In genomic region chr2:107466241-107466640, GRCh38 we compare ENCODE assay signal across 14 cellular contexts.
DNase-seq lines count a peak whose midpoint lies in the region; ATAC-seq and TF ChIP-seq lines count a peak whose summit lies in the region.
"Had no signal": no experiment of that assay in that cellular context is flagged by ENCODE, and none has a peak within 500 bp of the region (broad histone marks: within the 10 kb centered on the region; RNA-seq: fewer than 3 reads in every experiment).

No MANE protein-coding gene starts in this region.

- H3K4me2 ChIP-seq in neural progenitor cell, result no peak overlapping the region
- H3K4me2 ChIP-seq: GM23338 had no signal

- no peaks in the 10 kb centered on the region for H3K79me2 ChIP-seq in neural progenitor cell (ENCODE audit: low read depth)

- H3K27ac ChIP-seq in neural progenitor cell, result no peak overlapping the region
- H3K27ac ChIP-seq in thyroid gland, result peak overlapping the region; percentile 17 to 85 (median 67)
- H3K27ac ChIP-seq in left lung, result no peak overlapping the region

- H3K36me3 Mint-ChIP-seq in neural progenitor cell, result no peaks in the 10 kb centered on the region
- no peaks in the 10 kb centered on the region for H3K36me3 Mint-ChIP-seq in stimulated activated effector memory CD8-positive, alpha-beta T cell treated with anti-CD3 and anti-CD28 coated beads, Interleukin-12 subunit alpha, Interleukin-12 subunit beta, amount 100 ng/mL, for 72 hours
- H3K36me3 Mint-ChIP-seq: CD4-positive, CD25-positive, alpha-beta regulatory T cell; CD8-positive, alpha-beta memory T cell had no signal

- H3K4me1 Mint-ChIP-seq in neural progenitor cell, result no peaks in the 10 kb centered on the region
- H3K4me1 Mint-ChIP-seq in stimulated activated effector memory CD8-positive, alpha-beta T cell treated with anti-CD3 and anti-CD28 coated beads, Interleukin-12 subunit alpha, Interleukin-12 subunit beta, amount 100 ng/mL, for 72 hours, result no peaks in the 10 kb centered on the region
- H3K4me1 Mint-ChIP-seq: CD4-positive, CD25-positive, alpha-beta regulatory T cell; CD8-positive, alpha-beta memory T cell had no signal

- DNase-seq in G401 (ENCODE audit: low spot score) (peak; percentile 8), epidermal melanocyte (ENCODE audit: insufficient read length, low spot score) (peak; percentile 47), neural progenitor cell (ENCODE audit: low spot score) (no peak), thyroid gland (no peak), left lung (no peak)
- DNase-seq in stimulated activated effector memory CD8-positive, alpha-beta T cell treated with anti-CD3 and anti-CD28 coated beads, Interleukin-12 subunit alpha, Interleukin-12 subunit beta, amount 100 ng/mL, for 72 hours (ENCODE audit: low spot score in 2 of 2), result no peak
- DNase-seq: BE2C; Caco-2; CD4-positive, CD25-positive, alpha-beta regulatory T cell; CD8-positive, alpha-beta memory T cell; GDM1; HCEC 1CT had no signal

- H3K9me3 Mint-ChIP-seq in neural progenitor cell, result peaks cover 5% of the 10 kb centered on the region
- H3K9me3 Mint-ChIP-seq in stimulated activated effector memory CD8-positive, alpha-beta T cell treated with anti-CD3 and anti-CD28 coated beads, Interleukin-12 subunit alpha, Interleukin-12 subunit beta, amount 100 ng/mL, for 72 hours, result peaks cover 26% of the 10 kb centered on the region

- intact Hi-C loops in thyroid gland (cut with DNase I) (no loop called here), left lung (cut with DNase I) (no loop called here)

- in situ Hi-C loops in G401 (cut with HindIII; ENCODE audit: low sequenced_read_pairs), result no loop called here

- H3K9ac ChIP-seq in neural progenitor cell, result no peak overlapping the region

- H3K27me3 ChIP-seq in neural progenitor cell, result no peaks in the 10 kb centered on the region
- no peaks in the 10 kb centered on the region for H3K27me3 ChIP-seq in thyroid gland
- no peaks in the 10 kb centered on the region for H3K27me3 ChIP-seq in left lung
- H3K27me3 ChIP-seq: BE2C had no signal

- ATAC-seq in GM21526 (IDR thresholded peaks at IDR 0.05; ENCODE audit: low FRiP score, unreplicated experiment) (no peak), left lung (no peak)
- no peak for ATAC-seq in stimulated activated effector memory CD8-positive, alpha-beta T cell treated with anti-CD3 and anti-CD28 coated beads, Interleukin-12 subunit alpha, Interleukin-12 subunit beta, amount 100 ng/mL, for 72 hours
- ATAC-seq: GM23338 had no signal

- H3F3A ChIP-seq in neural progenitor cell (ENCODE audit: low read depth), result no peaks in the 10 kb centered on the region

- 31 to 50% methylated on average over 2 of the region's 2 CpGs for WGBS in thyroid gland, 2 donors

- no peaks in the 10 kb centered on the region for H4K20me1 ChIP-seq in neural progenitor cell (ENCODE audit: low read depth)

- H3K9me3 ChIP-seq in neural progenitor cell (ENCODE audit: low read depth) (no peaks in the 10 kb centered on the region), thyroid gland (no peaks in the 10 kb centered on the region), left lung (peaks cover 0 to 13% of the 10 kb centered on the region in 2 donors)
- H3K9me3 ChIP-seq: BE2C, Caco-2 had no signal

- H3K27ac Mint-ChIP-seq in neural progenitor cell, result no peak overlapping the region
- no peak overlapping the region for H3K27ac Mint-ChIP-seq in stimulated activated effector memory CD8-positive, alpha-beta T cell treated with anti-CD3 and anti-CD28 coated beads, Interleukin-12 subunit alpha, Interleukin-12 subunit beta, amount 100 ng/mL, for 72 hours
- H3K27ac Mint-ChIP-seq: CD4-positive, CD25-positive, alpha-beta regulatory T cell; CD8-positive, alpha-beta memory T cell; GM23338 had no signal

- H2AFZ ChIP-seq in neural progenitor cell (replicated peaks), result peak overlapping the region; percentile 34

- no peak for TF ChIP-seq POLR2A in thyroid gland (IDR thresholded peaks at IDR 0.05)

- TF ChIP-seq CTCF in neural progenitor cell (IDR thresholded peaks at IDR 0.05), result no peak
- TF ChIP-seq CTCF in thyroid gland (IDR thresholded peaks at IDR 0.05), result no peak
- no peak for TF ChIP-seq CTCF in left lung (IDR thresholded peaks at IDR 0.05)

- no peaks in the 10 kb centered on the region for H3K4me1 ChIP-seq in neural progenitor cell
- peaks cover 16 to 27% of the 10 kb centered on the region in 2 donors for H3K4me1 ChIP-seq in thyroid gland
- H3K4me1 ChIP-seq in left lung, result no peaks in the 10 kb centered on the region
- H3K4me1 ChIP-seq: BE2C, Caco-2 had no signal

- H3K27me3 Mint-ChIP-seq in neural progenitor cell (ENCODE audit: insufficient read depth, low read depth), result peaks cover 4% of the 10 kb centered on the region
- H3K27me3 Mint-ChIP-seq: CD4-positive, CD25-positive, alpha-beta regulatory T cell; CD8-positive, alpha-beta memory T cell had no signal

- H3K4me3 ChIP-seq in neural progenitor cell (no peak overlapping the region), thyroid gland (replicated peaks in 1 of 3) (no peak overlapping the region), left lung (no peak overlapping the region)
- H3K4me3 ChIP-seq: GM23338 had no signal

- no peaks in the 10 kb centered on the region for H3K36me3 ChIP-seq in neural progenitor cell
- H3K36me3 ChIP-seq in thyroid gland, result no peaks in the 10 kb centered on the region
- H3K36me3 ChIP-seq in left lung, result no peaks in the 10 kb centered on the region
- H3K36me3 ChIP-seq: BE2C had no signal

- no peak overlapping the region for H3K4me3 Mint-ChIP-seq in neural progenitor cell
- no peak overlapping the region for H3K4me3 Mint-ChIP-seq in stimulated activated effector memory CD8-positive, alpha-beta T cell treated with anti-CD3 and anti-CD28 coated beads, Interleukin-12 subunit alpha, Interleukin-12 subunit beta, amount 100 ng/mL, for 72 hours
- H3K4me3 Mint-ChIP-seq: CD4-positive, CD25-positive, alpha-beta regulatory T cell; CD8-positive, alpha-beta memory T cell; GM23338 had no signal

Comparison
In these comparisons a context has a peak if more than half of its experiments do, and no peak if none do; other contexts are left out.
1. DNase-seq: peak in G401 (single experiment) and epidermal melanocyte (single experiment); none in neural progenitor cell (single experiment), thyroid gland (0 of 2), left lung (0 of 2) and stimulated activated effector memory CD8-positive, alpha-beta T cell treated with anti-CD3 and anti-CD28 coated beads, Interleukin-12 subunit alpha, Interleukin-12 subunit beta, amount 100 ng/mL, for 72 hours (0 of 2).
2. H3K27ac ChIP-seq: peak in thyroid gland (3 of 3); none in neural progenitor cell (single experiment) and left lung (0 of 2).